Comparison of ENCODE assay signal across 8 cellular contexts in genomic region chr17:80678621-80679020, GRCh38.
DNase-seq lines count a peak whose midpoint lies in the region; ATAC-seq, FAIRE-seq and TF ChIP-seq lines count a peak whose summit lies in the region.

No MANE protein-coding gene starts in this region.

- peak; percentile 79 for DNase-seq in DMS53 treated with DMSO at 0.1 percent for 48 hours (lab: John Stamatoyannopoulos, UW; ENCODE audit: unreplicated experiment)
- DNase-seq in RCC 7860 (ENCODE audit: low spot score), result peak; percentile 85
- DNase-seq in bronchial epithelial cell (ENCODE audit: low read depth), result peak; percentile 56
- DNase-seq in pons (ENCODE audit: low spot score), result peak; percentile 39
- DNase-seq in NCI-H446 (lab: John Stamatoyannopoulos, UW), result no peak
- DNase-seq in NCI-H2171 (lab: John Stamatoyannopoulos, UW), result no peak
- no peak for DNase-seq in D341Med (ENCODE audit: low spot score)

- peaks cover 2% of the 10 kb centered on the region for H3K36me3 ChIP-seq in bronchial epithelial cell (ENCODE audit: control insufficient read depth, insufficient read depth, low read length)

- no peak for ATAC-seq in GM19452 (IDR thresholded peaks at IDR 0.05; ENCODE audit: unreplicated experiment)

- H3K4me3 ChIP-seq in bronchial epithelial cell (ENCODE audit: low read depth, low read length), result no peak overlapping the region

- no peak for TF ChIP-seq CTCF in bronchial epithelial cell (IDR thresholded peaks at IDR 0.05; ENCODE audit: insufficient read depth, low read length, severe bottlenecking)

- FAIRE-seq in RCC 7860 (lab: Jason Lieb, UNC) (peak; percentile 86), bronchial epithelial cell (lab: Jason Lieb, UNC) (no peak)

- H3K27me3 ChIP-seq in bronchial epithelial cell (ENCODE audit: control insufficient read depth, insufficient read depth, low read length), result no peaks in the 10 kb centered on the region

Comparison
In these comparisons a context has a peak if more than half of its experiments do, and no peak if none do; other contexts are left out.
1. DNase-seq: peak in DMS53 treated with DMSO at 0.1 percent for 48 hours (single experiment), RCC 7860 (single experiment), bronchial epithelial cell (single experiment) and pons (single experiment); none in NCI-H446 (0 of 2), NCI-H2171 (single experiment) and D341Med (single experiment).